ENCODE assay signal across 17 cellular contexts in the genomic region with DNA sequence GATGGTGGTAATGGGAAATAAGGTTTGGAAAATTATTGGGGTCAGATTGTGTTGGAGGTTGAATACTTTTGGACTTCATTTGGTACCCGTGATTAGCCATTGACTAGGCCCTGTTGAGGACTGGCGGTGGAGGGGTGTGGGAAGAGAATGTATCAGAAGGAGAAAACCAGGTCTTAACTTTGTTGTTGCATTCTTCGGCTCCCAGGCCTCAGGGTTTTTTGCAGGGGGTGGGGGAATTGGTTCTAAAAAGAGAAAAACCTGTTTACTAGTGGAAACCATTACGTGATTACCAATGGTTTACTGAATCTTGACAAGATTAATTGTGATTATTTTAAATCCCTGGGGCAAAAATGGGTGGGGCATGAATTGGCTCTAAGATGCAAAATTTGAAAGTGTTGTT.
"Had no signal": no experiment of that assay in that cellular context is flagged by ENCODE, and none has a peak within 500 bp of the region (broad histone marks: within the 10 kb centered on the region; RNA-seq: fewer than 3 reads in every experiment).

No MANE protein-coding gene starts in this region.

- ATAC-seq: activated CD8-positive, alpha-beta T cell treated with anti-CD3 and anti-CD28 coated beads, Interleukin-2, amount 10 ng/mL, durations not matched to agents 7 days and 5 days; left ventricle myocardium superior had no signal

- DNase-seq: activated CD4-positive, alpha-beta T cell treated with anti-CD3 and anti-CD28 coated beads for 4 hours; activated CD8-positive, alpha-beta memory T cell treated with anti-CD3 and anti-CD28 coated beads, Interleukin-2, amount 50 U/mL, for 4 hours; activated CD8-positive, alpha-beta T cell treated with anti-CD3 and anti-CD28 coated beads, Interleukin-2, amount 10 ng/mL, durations not matched to agents 7 days and 5 days; activated naive CD4-positive, alpha-beta T cell treated with anti-CD3 and anti-CD28 coated beads for 36 hours; adrenal gland; kidney; left ventricle myocardium superior; ovary; sigmoid colon; stimulated activated CD4-positive, alpha-beta T cell treated with anti-CD3 and anti-CD28 coated beads, Interleukin-12 subunit alpha, Interleukin-12 subunit beta, amount 100 ng/mL, for 4 hours; stimulated activated CD4-positive, alpha-beta T cell treated with anti-CD3 and anti-CD28 coated beads, Interleukin-2, amount 100 ng/mL, for 24 hours; T-helper 2 cell had no signal

- FAIRE-seq: colon, endometrium, kidney, urothelium cell line had no signal

- H3K4me3 Mint-ChIP-seq: activated CD8-positive, alpha-beta T cell treated with anti-CD3 and anti-CD28 coated beads, Interleukin-2, amount 10 ng/mL, durations not matched to agents 7 days and 5 days; activated naive CD4-positive, alpha-beta T cell treated with anti-CD3 and anti-CD28 coated beads for 36 hours; activated T-helper 1 cell treated with anti-CD3 and anti-CD28 coated beads, Interleukin-12 subunit alpha, Interleukin-12 subunit beta, Interleukin-2, Interleukin-4 antibody, amounts not matched to agents 30 ng/mL and 10 ng/mL and 1 ng/mL, durations not matched to agents 14 hours and 24 hours and 36 hours had no signal

- H3K36me3 ChIP-seq: adrenal gland, ovary, thoracic aorta had no signal

- H3K4me1 ChIP-seq: adrenal gland had no signal

- H3K4me3 ChIP-seq: adrenal gland, ovary, sigmoid colon, thoracic aorta had no signal

- H3K9me3 Mint-ChIP-seq: activated naive CD4-positive, alpha-beta T cell treated with anti-CD3 and anti-CD28 coated beads for 36 hours; activated T-helper 1 cell treated with anti-CD3 and anti-CD28 coated beads, Interleukin-12 subunit alpha, Interleukin-12 subunit beta, Interleukin-2, Interleukin-4 antibody, amounts not matched to agents 30 ng/mL and 10 ng/mL and 1 ng/mL, durations not matched to agents 14 hours and 24 hours and 36 hours had no signal

- H3K27me3 ChIP-seq: adrenal gland, ovary, sigmoid colon had no signal

- H3K27ac ChIP-seq: adrenal gland, ovary, sigmoid colon, thoracic aorta had no signal

- H3K9me3 ChIP-seq: adrenal gland, ovary, sigmoid colon, thoracic aorta had no signal

- H3K27ac Mint-ChIP-seq: activated CD8-positive, alpha-beta T cell treated with anti-CD3 and anti-CD28 coated beads, Interleukin-2, amount 10 ng/mL, durations not matched to agents 7 days and 5 days; activated naive CD4-positive, alpha-beta T cell treated with anti-CD3 and anti-CD28 coated beads for 36 hours; activated T-helper 1 cell treated with anti-CD3 and anti-CD28 coated beads, Interleukin-12 subunit alpha, Interleukin-12 subunit beta, Interleukin-2, Interleukin-4 antibody, amounts not matched to agents 30 ng/mL and 10 ng/mL and 1 ng/mL, durations not matched to agents 14 hours and 24 hours and 36 hours had no signal
